ENCODE assay signal across 9 cellular contexts in the genomic region with DNA sequence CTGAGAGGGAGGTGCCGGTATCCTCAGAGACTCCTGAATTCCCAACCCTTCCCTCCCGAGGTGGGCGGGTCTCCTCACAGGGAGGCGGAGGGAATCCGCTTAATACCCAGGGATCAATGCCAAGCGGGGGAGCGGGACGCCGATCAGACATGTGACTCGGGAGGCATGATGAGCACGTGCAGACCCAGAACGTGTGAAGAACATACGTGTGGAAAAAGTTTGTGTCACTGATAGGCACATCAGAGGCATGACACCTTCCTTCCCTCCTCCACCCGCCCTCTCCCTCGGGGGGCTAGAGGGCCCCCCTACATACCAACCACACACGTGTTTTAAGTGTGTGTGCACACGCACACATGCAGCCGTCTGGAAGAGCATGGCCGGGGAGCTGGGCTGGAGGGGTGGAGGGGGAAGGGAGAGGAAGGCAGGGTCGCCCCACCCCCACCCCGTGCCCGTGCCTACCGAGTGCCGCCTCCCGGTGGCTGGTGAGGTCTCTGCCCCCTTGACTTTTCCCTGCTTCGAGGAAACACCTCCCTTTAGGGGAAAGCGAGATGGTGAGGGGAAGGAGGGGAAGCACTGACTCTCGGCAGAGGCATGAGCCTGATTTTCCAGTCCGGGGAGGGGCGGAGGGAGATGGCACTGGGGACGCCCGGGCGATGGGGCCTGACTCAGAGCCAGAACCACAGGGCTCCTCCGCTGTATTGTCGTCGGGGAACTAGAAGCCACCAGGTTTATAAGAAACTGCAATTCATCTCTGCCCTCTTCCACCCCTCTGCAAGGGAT. TPM values are rescaled to one million over a fixed set of nuclear protein-coding genes. Genes with fewer than 3 reads are reported as not detected.
DNase-seq lines count a peak whose midpoint lies in the region; ATAC-seq, FAIRE-seq and TF ChIP-seq lines count a peak whose summit lies in the region.
"Had no signal": no experiment of that assay in that cellular context is flagged by ENCODE, and none has a peak within 500 bp of the region (broad histone marks: within the 10 kb centered on the region; RNA-seq: fewer than 3 reads in every experiment).

No MANE protein-coding gene starts in this region.

- H2AFZ ChIP-seq in astrocyte (ENCODE audit: low read depth, low read length) = no peak overlapping the region

- no peak overlapping the region for H3K27ac ChIP-seq in HEK293 (ENCODE audit: extremely low read depth, low read depth, low read length)
- no peak overlapping the region for H3K27ac ChIP-seq in astrocyte (ENCODE audit: low read depth, low read length)

- CTCF ChIA-PET in HEK293 (lab: Yijun Ruan, JAX) = interaction anchor here (1.7 kb wide), 1 partner anchor 12 kb away, joined by 5 read pairs; a partner anchor contains a TSS

- TF ChIP-seq CTCF in HEK293 (tag by site-specific recombination; IDR thresholded peaks at IDR 0.05) = no peak
- TF ChIP-seq CTCF in astrocyte (IDR thresholded peaks at IDR 0.05; ENCODE audit: insufficient read depth, low read depth, low read length) = no peak
- no peak for TF ChIP-seq CTCF in progenitor cell of endocrine pancreas (IDR thresholded peaks at IDR 0.05; ENCODE audit: unreplicated experiment)

- H3K4me1 Mint-ChIP-seq in astrocyte (ENCODE audit: low read depth, unreplicated experiment) = peaks cover 29% of the 10 kb centered on the region
- H3K4me1 Mint-ChIP-seq in progenitor cell of endocrine pancreas (ENCODE audit: low read depth) = no peaks in the 10 kb centered on the region

- H3K27me3 ChIP-seq in astrocyte (ENCODE audit: insufficient read depth, low read length) = peaks cover 79% of the 10 kb centered on the region

- no peak overlapping the region for H3K9ac ChIP-seq in astrocyte (ENCODE audit: low read length)

- H3K4me3 ChIP-seq in HEK293 (ENCODE audit: low read depth, low read length) (no peak overlapping the region), astrocyte (ENCODE audit: insufficient read depth, low read depth, low read length) (no peak overlapping the region)

- no peaks in the 10 kb centered on the region for H3K36me3 ChIP-seq in HEK293 (ENCODE audit: control insufficient read depth in 2 of 2, insufficient read depth in 1 of 2, low read length in 2 of 2)
- H3K36me3 ChIP-seq in astrocyte (ENCODE audit: insufficient read depth, low read length) = no peaks in the 10 kb centered on the region

- H3K4me2 ChIP-seq in astrocyte (ENCODE audit: low read length) = peak overlapping the region; percentile 28

- H3K36me3 Mint-ChIP-seq in astrocyte (ENCODE audit: low read depth, unreplicated experiment) = peaks cover 3% of the 10 kb centered on the region
- H3K36me3 Mint-ChIP-seq in progenitor cell of endocrine pancreas (ENCODE audit: insufficient read depth) = no peaks in the 10 kb centered on the region

- ATAC-seq in GM21576 (IDR thresholded peaks at IDR 0.05; ENCODE audit: unreplicated experiment) (no peak), HG03342 (IDR thresholded peaks at IDR 0.05; ENCODE audit: unreplicated experiment) (no peak)

- FAIRE-seq in astrocyte (lab: Jason Lieb, UNC) = no peak

- no peaks in the 10 kb centered on the region for H3K9me3 Mint-ChIP-seq in astrocyte (ENCODE audit: unreplicated experiment)
- no peaks in the 10 kb centered on the region for H3K9me3 Mint-ChIP-seq in progenitor cell of endocrine pancreas (ENCODE audit: low read depth)

- peaks cover 42% of the 10 kb centered on the region for H4K20me1 ChIP-seq in astrocyte (ENCODE audit: insufficient read depth, low read length)

- POLR2A ChIA-PET in HEK293 (lab: Yijun Ruan, JAX) = no interaction called here

- H3K4me1 ChIP-seq in HEK293 (ENCODE audit: control insufficient read depth, insufficient read depth, low read length) (peaks cover 2% of the 10 kb centered on the region), astrocyte (ENCODE audit: insufficient read depth, low read length) (peaks cover 40% of the 10 kb centered on the region)

- H3K27me3 Mint-ChIP-seq in astrocyte (ENCODE audit: low read depth, unreplicated experiment) = peaks cover 65% of the 10 kb centered on the region
- H3K27me3 Mint-ChIP-seq in progenitor cell of endocrine pancreas = peaks cover 91% of the 10 kb centered on the region

- DNase-seq in AG20443 (ENCODE audit: low spot score) (peak; percentile 74), UCSD-AML1 (lab: John Stamatoyannopoulos, UW; ENCODE audit: unreplicated experiment) (peak; percentile 75), astrocyte (ENCODE audit: low read depth) (peak; percentile 16), progenitor cell of endocrine pancreas (ENCODE audit: low spot score, unreplicated experiment) (no peak)
- DNase-seq in stimulated activated CD4-positive, alpha-beta T cell treated with anti-CD3 and anti-CD28 coated beads, Interleukin-15, amount 100 ng/mL, for 24 hours = peak; percentile 99

- H3K4me3 Mint-ChIP-seq in astrocyte (ENCODE audit: unreplicated experiment) (no peak overlapping the region), progenitor cell of endocrine pancreas (ENCODE audit: low read depth) (no peak overlapping the region)

- no peaks in the 10 kb centered on the region for H3K79me2 ChIP-seq in astrocyte (ENCODE audit: insufficient read depth, low read length)

- H3K9me3 ChIP-seq in HEK293 (ENCODE audit: control insufficient read depth, insufficient read depth, low read depth, low read length) (no peaks in the 10 kb centered on the region), astrocyte (ENCODE audit: insufficient read depth, low read depth, low read length) (no peaks in the 10 kb centered on the region)

- H3K27ac Mint-ChIP-seq in astrocyte (ENCODE audit: unreplicated experiment) = no peak overlapping the region
- H3K27ac Mint-ChIP-seq in progenitor cell of endocrine pancreas = no peak overlapping the region

TF ChIP-seq in HEK293, 187 proteins besides CTCF, POLR2A, EP300 and RAD21 (continues in another document):
- TF ChIP-seq, protein P1, sequence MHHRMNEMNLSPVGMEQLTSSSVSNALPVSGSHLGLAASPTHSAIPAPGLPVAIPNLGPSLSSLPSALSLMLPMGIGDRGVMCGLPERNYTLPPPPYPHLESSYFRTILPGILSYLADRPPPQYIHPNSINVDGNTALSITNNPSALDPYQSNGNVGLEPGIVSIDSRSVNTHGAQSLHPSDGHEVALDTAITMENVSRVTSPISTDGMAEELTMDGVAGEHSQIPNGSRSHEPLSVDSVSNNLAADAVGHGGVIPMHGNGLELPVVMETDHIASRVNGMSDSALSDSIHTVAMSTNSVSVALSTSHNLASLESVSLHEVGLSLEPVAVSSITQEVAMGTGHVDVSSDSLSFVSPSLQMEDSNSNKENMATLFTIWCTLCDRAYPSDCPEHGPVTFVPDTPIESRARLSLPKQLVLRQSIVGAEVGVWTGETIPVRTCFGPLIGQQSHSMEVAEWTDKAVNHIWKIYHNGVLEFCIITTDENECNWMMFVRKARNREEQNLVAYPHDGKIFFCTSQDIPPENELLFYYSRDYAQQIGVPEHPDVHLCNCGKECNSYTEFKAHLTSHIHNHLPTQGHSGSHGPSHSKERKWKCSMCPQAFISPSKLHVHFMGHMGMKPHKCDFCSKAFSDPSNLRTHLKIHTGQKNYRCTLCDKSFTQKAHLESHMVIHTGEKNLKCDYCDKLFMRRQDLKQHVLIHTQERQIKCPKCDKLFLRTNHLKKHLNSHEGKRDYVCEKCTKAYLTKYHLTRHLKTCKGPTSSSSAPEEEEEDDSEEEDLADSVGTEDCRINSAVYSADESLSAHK (tag by site-specific recombination; IDR thresholded peaks at IDR 0.05) = peak; percentile 97
- TF ChIP-seq SP2 (tag by site-specific recombination; IDR thresholded peaks at IDR 0.05) (peak; percentile 19; the same call in 1 of the 2 replicates), KLF1 (tag by site-specific recombination; IDR thresholded peaks at IDR 0.05) (peak; percentile 31; the same call in 1 of the 2 replicates), PRDM1 (tag by site-specific recombination; IDR thresholded peaks at IDR 0.05) (peak; percentile 61; the same call in 1 of the 2 replicates), GLI4 (tag by site-specific recombination; IDR thresholded peaks at IDR 0.05) (no peak)
- TF ChIP-seq, protein P2, sequence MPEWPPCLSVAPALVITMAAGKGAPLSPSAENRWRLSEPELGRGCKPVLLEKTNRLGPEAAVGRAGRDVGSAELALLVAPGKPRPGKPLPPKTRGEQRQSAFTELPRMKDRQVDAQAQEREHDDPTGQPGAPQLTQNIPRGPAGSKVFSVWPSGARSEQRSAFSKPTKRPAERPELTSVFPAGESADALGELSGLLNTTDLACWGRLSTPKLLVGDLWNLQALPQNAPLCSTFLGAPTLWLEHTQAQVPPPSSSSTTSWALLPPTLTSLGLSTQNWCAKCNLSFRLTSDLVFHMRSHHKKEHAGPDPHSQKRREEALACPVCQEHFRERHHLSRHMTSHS (tag by site-specific recombination; IDR thresholded peaks at IDR 0.05) = no peak
- TF ChIP-seq, protein P3, sequence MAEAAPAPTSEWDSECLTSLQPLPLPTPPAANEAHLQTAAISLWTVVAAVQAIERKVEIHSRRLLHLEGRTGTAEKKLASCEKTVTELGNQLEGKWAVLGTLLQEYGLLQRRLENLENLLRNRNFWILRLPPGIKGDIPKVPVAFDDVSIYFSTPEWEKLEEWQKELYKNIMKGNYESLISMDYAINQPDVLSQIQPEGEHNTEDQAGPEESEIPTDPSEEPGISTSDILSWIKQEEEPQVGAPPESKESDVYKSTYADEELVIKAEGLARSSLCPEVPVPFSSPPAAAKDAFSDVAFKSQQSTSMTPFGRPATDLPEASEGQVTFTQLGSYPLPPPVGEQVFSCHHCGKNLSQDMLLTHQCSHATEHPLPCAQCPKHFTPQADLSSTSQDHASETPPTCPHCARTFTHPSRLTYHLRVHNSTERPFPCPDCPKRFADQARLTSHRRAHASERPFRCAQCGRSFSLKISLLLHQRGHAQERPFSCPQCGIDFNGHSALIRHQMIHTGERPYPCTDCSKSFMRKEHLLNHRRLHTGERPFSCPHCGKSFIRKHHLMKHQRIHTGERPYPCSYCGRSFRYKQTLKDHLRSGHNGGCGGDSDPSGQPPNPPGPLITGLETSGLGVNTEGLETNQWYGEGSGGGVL (tag by site-specific recombination; IDR thresholded peaks at IDR 0.05) = peak; percentile 55
- TF ChIP-seq, protein P4, sequence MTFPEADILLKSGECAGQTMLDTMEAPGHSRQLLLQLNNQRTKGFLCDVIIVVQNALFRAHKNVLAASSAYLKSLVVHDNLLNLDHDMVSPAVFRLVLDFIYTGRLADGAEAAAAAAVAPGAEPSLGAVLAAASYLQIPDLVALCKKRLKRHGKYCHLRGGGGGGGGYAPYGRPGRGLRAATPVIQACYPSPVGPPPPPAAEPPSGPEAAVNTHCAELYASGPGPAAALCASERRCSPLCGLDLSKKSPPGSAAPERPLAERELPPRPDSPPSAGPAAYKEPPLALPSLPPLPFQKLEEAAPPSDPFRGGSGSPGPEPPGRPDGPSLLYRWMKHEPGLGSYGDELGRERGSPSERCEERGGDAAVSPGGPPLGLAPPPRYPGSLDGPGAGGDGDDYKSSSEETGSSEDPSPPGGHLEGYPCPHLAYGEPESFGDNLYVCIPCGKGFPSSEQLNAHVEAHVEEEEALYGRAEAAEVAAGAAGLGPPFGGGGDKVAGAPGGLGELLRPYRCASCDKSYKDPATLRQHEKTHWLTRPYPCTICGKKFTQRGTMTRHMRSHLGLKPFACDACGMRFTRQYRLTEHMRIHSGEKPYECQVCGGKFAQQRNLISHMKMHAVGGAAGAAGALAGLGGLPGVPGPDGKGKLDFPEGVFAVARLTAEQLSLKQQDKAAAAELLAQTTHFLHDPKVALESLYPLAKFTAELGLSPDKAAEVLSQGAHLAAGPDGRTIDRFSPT (tag by site-specific recombination; IDR thresholded peaks at IDR 0.05) = peak; percentile 63; the same call in 1 of the 2 replicates

RNA-seq across cellular contexts. Expression of a gene that starts 12.1 kb away (rescaled TPM):
- total RNA-seq in astrocyte = not detected in 2 replicates
- not detected in 2 replicates for total RNA-seq in progenitor cell of endocrine pancreas
- total RNA-seq: dermis microvascular lymphatic vessel endothelial cell had no signal

RNA-seq across cellular contexts. Expression of a gene that starts 27.0 kb away (rescaled TPM):
- total RNA-seq in astrocyte (26.7 and 28.2 TPM in 2 replicates), progenitor cell of endocrine pancreas (21.7 and 23.2 TPM in 2 replicates)
